ENCODE assay signal across 9 cellular contexts in genomic region chr6:11535801-11536230, GRCh38. TPM values are rescaled to one million over a fixed set of nuclear protein-coding genes. Genes with fewer than 3 reads are reported as not detected.
A peak's percentile ranks its signal among the peaks of the same experiment; 100 is the strongest.
DNase-seq lines count a peak whose midpoint lies in the region; ATAC-seq, FAIRE-seq and TF ChIP-seq lines count a peak whose summit lies in the region.
"Had no signal": no experiment of that assay in that cellular context is flagged by ENCODE, and none has a peak within 500 bp of the region (broad histone marks: within the 10 kb centered on the region; RNA-seq: fewer than 3 reads in every experiment).

No MANE protein-coding gene starts in this region.

- no peak for TF ChIP-seq RAD21 in Ishikawa (IDR thresholded peaks at IDR 0.05; ENCODE audit: low read depth)

- CTCF ChIA-PET in activated CD8-positive, alpha-beta T cell treated with anti-CD3 and anti-CD28 coated beads, Interleukin-2, amount 10 ng/mL, durations not matched to agents 7 days and 5 days (lab: Charles Lee) = no interaction called here

- peaks cover 42% of the 10 kb centered on the region for H3K4me1 Mint-ChIP-seq in CD14-positive monocyte
- peaks cover 12% of the 10 kb centered on the region for H3K4me1 Mint-ChIP-seq in activated CD8-positive, alpha-beta T cell treated with anti-CD3 and anti-CD28 coated beads, Interleukin-2, amount 10 ng/mL, durations not matched to agents 7 days and 5 days (ENCODE audit: low read depth)
- H3K4me1 Mint-ChIP-seq in chondrocyte (ENCODE audit: low read depth) = peaks cover 21% of the 10 kb centered on the region

- H3K9me3 Mint-ChIP-seq in CD14-positive monocyte (no peaks in the 10 kb centered on the region), chondrocyte (ENCODE audit: low read depth) (no peaks in the 10 kb centered on the region)
- no peaks in the 10 kb centered on the region for H3K9me3 Mint-ChIP-seq in activated CD8-positive, alpha-beta T cell treated with anti-CD3 and anti-CD28 coated beads, Interleukin-2, amount 10 ng/mL, durations not matched to agents 7 days and 5 days (ENCODE audit: insufficient read depth)

- TF ChIP-seq EP300 in Ishikawa (IDR thresholded peaks at IDR 0.05; ENCODE audit: borderline replicate concordance) = no peak

- peak overlapping the region in 1 of 2 donors; percentile 85 for H3K4me3 Mint-ChIP-seq in CD14-positive monocyte
- no peak overlapping the region for H3K4me3 Mint-ChIP-seq in activated CD8-positive, alpha-beta T cell treated with anti-CD3 and anti-CD28 coated beads, Interleukin-2, amount 10 ng/mL, durations not matched to agents 7 days and 5 days
- H3K4me3 Mint-ChIP-seq in chondrocyte (ENCODE audit: unreplicated experiment) = no peak overlapping the region

- no peak for ATAC-seq in activated CD8-positive, alpha-beta T cell treated with anti-CD3 and anti-CD28 coated beads, Interleukin-2, amount 10 ng/mL, durations not matched to agents 7 days and 5 days
- no peak for ATAC-seq in HG02884 (IDR thresholded peaks at IDR 0.05; ENCODE audit: unreplicated experiment)

- H3K36me3 Mint-ChIP-seq in CD14-positive monocyte (peaks cover 11 to 12% of the 10 kb centered on the region in 2 donors), chondrocyte (ENCODE audit: low read depth) (no peaks in the 10 kb centered on the region)
- no peaks in the 10 kb centered on the region for H3K36me3 Mint-ChIP-seq in activated CD8-positive, alpha-beta T cell treated with anti-CD3 and anti-CD28 coated beads, Interleukin-2, amount 10 ng/mL, durations not matched to agents 7 days and 5 days (ENCODE audit: low read depth)

- TF ChIP-seq CTCF in CD14-positive monocyte (IDR thresholded peaks at IDR 0.05) = no peak
- TF ChIP-seq CTCF in chondrocyte (IDR thresholded peaks at IDR 0.05) = no peak

- DNase-seq in CD14-positive monocyte (ENCODE audit: low spot score) = no peak
- peak; percentile 31 for DNase-seq in activated CD8-positive, alpha-beta T cell treated with anti-CD3 and anti-CD28 coated beads, Interleukin-2, amount 10 ng/mL, durations not matched to agents 7 days and 5 days
- peak; percentile 59 for DNase-seq in kidney glomerular epithelial cell (lab: John Stamatoyannopoulos, UW)
- no peak for DNase-seq in GM19239 (ENCODE audit: insufficient read length, low spot score)
- no peak for DNase-seq in chondrocyte (ENCODE audit: low spot score)
- DNase-seq in GM19240 (ENCODE audit: insufficient read length, low spot score) = no peak
- DNase-seq: NK-92 treated with Interleukin-12 subunit alpha and Interleukin-12 subunit beta, amount 100 ng/mL, for 24 hours had no signal

- FAIRE-seq in GM19239 (lab: Jason Lieb, UNC) = no peak

- H3K27ac Mint-ChIP-seq in CD14-positive monocyte = peak overlapping the region; percentile 95 to 99 (median 97)
- no peak overlapping the region for H3K27ac Mint-ChIP-seq in activated CD8-positive, alpha-beta T cell treated with anti-CD3 and anti-CD28 coated beads, Interleukin-2, amount 10 ng/mL, durations not matched to agents 7 days and 5 days
- no peak overlapping the region for H3K27ac Mint-ChIP-seq in chondrocyte (ENCODE audit: unreplicated experiment)

- POLR2A ChIA-PET in activated CD8-positive, alpha-beta T cell treated with anti-CD3 and anti-CD28 coated beads, Interleukin-2, amount 10 ng/mL, durations not matched to agents 7 days and 5 days (lab: Charles Lee) = no interaction called here

- intact Hi-C loops in CD14-positive monocyte (cut with micrococcal nuclease) = loop anchor here (5.0 kb wide), 2 partner anchors 36 to 39 kb away; no protein-coding TSS in a partner anchor

- H3K27me3 Mint-ChIP-seq in CD14-positive monocyte (ENCODE audit: low read depth in 3 of 3) (peaks cover 0 to 3% (median 2%) of the 10 kb centered on the region in 3 donors), chondrocyte (ENCODE audit: low read depth) (no peaks in the 10 kb centered on the region)
- H3K27me3 Mint-ChIP-seq in activated CD8-positive, alpha-beta T cell treated with anti-CD3 and anti-CD28 coated beads, Interleukin-2, amount 10 ng/mL, durations not matched to agents 7 days and 5 days (ENCODE audit: low read depth) = peaks cover 46% of the 10 kb centered on the region

TF ChIP-seq in Ishikawa, 13 proteins besides CTCF, POLR2A, EP300 and RAD21:
- TF ChIP-seq TAF1 (IDR thresholded peaks at IDR 0.05; ENCODE audit: low read depth) = no peak
- peak; percentile 89 for TF ChIP-seq NFIC (IDR thresholded peaks at IDR 0.05)
- peak; percentile 66; the same call in 1 of the 2 replicates for TF ChIP-seq MAX (IDR thresholded peaks at IDR 0.05)
- TF ChIP-seq TCF12 (IDR thresholded peaks at IDR 0.05; ENCODE audit: low read depth) = peak; percentile 59
- TF ChIP-seq CREB1 (IDR thresholded peaks at IDR 0.05; ENCODE audit: low read depth) = no peak
- TF ChIP-seq FOXM1 (IDR thresholded peaks at IDR 0.05; ENCODE audit: borderline replicate concordance, low read depth) = no peak
- TF ChIP-seq EGR1 (IDR thresholded peaks at IDR 0.05) = no peak
- no peak for TF ChIP-seq CEBPB (IDR thresholded peaks at IDR 0.05)
- peak; percentile 96 for TF ChIP-seq REST (IDR thresholded peaks at IDR 0.05; ENCODE audit: low read depth)
- TF ChIP-seq ZBTB7A (IDR thresholded peaks at IDR 0.05; ENCODE audit: low read depth) = no peak
- peak; percentile 97 for TF ChIP-seq TEAD4 (IDR thresholded peaks at IDR 0.05)
- no peak for TF ChIP-seq USF1 (IDR thresholded peaks at IDR 0.05)
- TF ChIP-seq YY1 (IDR thresholded peaks at IDR 0.05; ENCODE audit: low read depth) = no peak

RNA-seq across cellular contexts. Expression of gene TMEM170B, which starts 1.7 kb away (rescaled TPM):
- polyA plus RNA-seq in CD14-positive monocyte = 10 to 100 TPM; 11.7 to 19.7 TPM
- total RNA-seq in activated CD8-positive, alpha-beta T cell treated with anti-CD3 and anti-CD28 coated beads, Interleukin-2, amount 10 ng/mL, durations not matched to agents 7 days and 5 days = under 1 TPM; 0.89 to 0.95 TPM
- total RNA-seq in chondrocyte = 3.6 to 5.1 TPM (median 3.9 TPM) in 3 replicates

Comparison
In these comparisons a context has a peak if more than half of its experiments do, and no peak if none do; other contexts are left out.
1. DNase-seq: peak in activated CD8-positive, alpha-beta T cell treated with anti-CD3 and anti-CD28 coated beads, Interleukin-2, amount 10 ng/mL, durations not matched to agents 7 days and 5 days (single experiment) and kidney glomerular epithelial cell (single experiment); none in CD14-positive monocyte (single experiment), GM19239 (single experiment), chondrocyte (single experiment) and GM19240 (single experiment).
2. H3K27ac Mint-ChIP-seq: peak in CD14-positive monocyte (7 of 7); none in activated CD8-positive, alpha-beta T cell treated with anti-CD3 and anti-CD28 coated beads, Interleukin-2, amount 10 ng/mL, durations not matched to agents 7 days and 5 days (single experiment) and chondrocyte (single experiment).